Comparison of ENCODE assay signal across 11 cellular contexts in the genomic region with DNA sequence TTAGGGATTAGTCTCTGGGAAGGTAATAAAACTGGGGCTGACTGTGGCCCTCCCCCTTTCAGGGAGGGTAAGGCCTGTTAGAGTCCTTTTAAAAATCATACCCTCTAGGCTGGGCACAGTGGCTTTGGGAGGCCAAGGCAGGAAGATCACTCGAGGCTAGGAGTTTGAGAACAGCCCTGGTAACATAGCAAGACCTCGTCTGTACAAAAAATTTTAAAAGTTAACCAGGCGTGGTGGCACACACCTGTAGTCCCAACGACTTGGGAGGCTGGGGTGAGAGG.
A peak's percentile ranks its signal among the peaks of the same experiment; 100 is the strongest.
DNase-seq lines count a peak whose midpoint lies in the region; ATAC-seq and TF ChIP-seq lines count a peak whose summit lies in the region.
"Had no signal": no experiment of that assay in that cellular context is flagged by ENCODE, and none has a peak within 500 bp of the region (broad histone marks: within the 10 kb centered on the region; RNA-seq: fewer than 3 reads in every experiment).

No MANE protein-coding gene starts in this region.

- no peak for ATAC-seq in CD4-positive, CD25-positive, alpha-beta regulatory T cell (ENCODE audit: low read depth in 2 of 2)
- ATAC-seq in GM18520 (IDR thresholded peaks at IDR 0.05; ENCODE audit: unreplicated experiment) (no peak), GM21717 (IDR thresholded peaks at IDR 0.05; ENCODE audit: unreplicated experiment) (no peak)
- ATAC-seq: stimulated activated naive CD8-positive, alpha-beta T cell treated with anti-CD3 and anti-CD28 coated beads, Interleukin-15, amount 100 ng/mL, for 72 hours had no signal

- peaks cover 0 to 9% (median 4%) of the 10 kb centered on the region in 4 donors for H3K4me1 Mint-ChIP-seq in CD4-positive, CD25-positive, alpha-beta regulatory T cell
- H3K4me1 Mint-ChIP-seq in HFFc6 (ENCODE audit: low read depth): peaks cover 68% of the 10 kb centered on the region
- H3K4me1 Mint-ChIP-seq in osteocyte (ENCODE audit: unreplicated experiment): peaks cover 54% of the 10 kb centered on the region

- no peaks in the 10 kb centered on the region for H3K9me3 Mint-ChIP-seq in CD4-positive, CD25-positive, alpha-beta regulatory T cell
- H3K9me3 Mint-ChIP-seq in HFFc6: no peaks in the 10 kb centered on the region
- no peaks in the 10 kb centered on the region for H3K9me3 Mint-ChIP-seq in osteocyte (ENCODE audit: unreplicated experiment)
- H3K9me3 Mint-ChIP-seq: stimulated activated naive CD8-positive, alpha-beta T cell treated with anti-CD3 and anti-CD28 coated beads, Interleukin-15, amount 100 ng/mL, for 72 hours had no signal

- DNase-seq in CD4-positive, CD25-positive, alpha-beta regulatory T cell: no peak
- no peak for DNase-seq in HFFc6
- DNase-seq in osteocyte (ENCODE audit: extremely low spot score, unreplicated experiment): no peak
- DNase-seq in C1 segment of cervical spinal cord (lab: John Stamatoyannopoulos, UW): no peak
- DNase-seq in 8988T: no peak
- DNase-seq: amniotic stem cell; NCI-H2029 treated with DMSO at 0.1 percent for 48 hours; stimulated activated naive CD8-positive, alpha-beta T cell treated with anti-CD3 and anti-CD28 coated beads, Interleukin-15, amount 100 ng/mL, for 72 hours had no signal

- TF ChIP-seq CTCF in HFFc6 (IDR thresholded peaks at IDR 0.05) (no peak), osteocyte (IDR thresholded peaks at IDR 0.05) (no peak)

- no peaks in the 10 kb centered on the region for H3K27me3 Mint-ChIP-seq in CD4-positive, CD25-positive, alpha-beta regulatory T cell
- H3K27me3 Mint-ChIP-seq in HFFc6 (ENCODE audit: insufficient read depth) (peaks cover 2% of the 10 kb centered on the region), osteocyte (ENCODE audit: unreplicated experiment) (no peaks in the 10 kb centered on the region)
- H3K27me3 Mint-ChIP-seq: stimulated activated naive CD8-positive, alpha-beta T cell treated with anti-CD3 and anti-CD28 coated beads, Interleukin-15, amount 100 ng/mL, for 72 hours had no signal

- peaks cover 86% of the 10 kb centered on the region for H3K36me3 ChIP-seq in CD4-positive, CD25-positive, alpha-beta regulatory T cell (ENCODE audit: control insufficient read depth, insufficient read depth, low read length)

- H3K36me3 Mint-ChIP-seq in CD4-positive, CD25-positive, alpha-beta regulatory T cell: peaks cover 19% of the 10 kb centered on the region
- H3K36me3 Mint-ChIP-seq in HFFc6 (ENCODE audit: low read depth): peaks cover 27% of the 10 kb centered on the region
- H3K36me3 Mint-ChIP-seq in osteocyte (ENCODE audit: unreplicated experiment): peaks cover 10% of the 10 kb centered on the region

- no peaks in the 10 kb centered on the region for H3K9me3 ChIP-seq in CD4-positive, CD25-positive, alpha-beta regulatory T cell (ENCODE audit: control insufficient read depth in 2 of 2, low read length in 2 of 2)

- H3K27ac ChIP-seq in CD4-positive, CD25-positive, alpha-beta regulatory T cell (ENCODE audit: insufficient read depth, low read length, poor library complexity, severe bottlenecking): no peak overlapping the region
- peak overlapping the region; percentile 31 for H3K27ac ChIP-seq in cingulate gyrus (ENCODE audit: low read depth, low read length)

- no peaks in the 10 kb centered on the region for H3K4me1 ChIP-seq in CD4-positive, CD25-positive, alpha-beta regulatory T cell (ENCODE audit: control insufficient read depth, insufficient read depth, low read length, poor library complexity, severe bottlenecking)

- H3K4me3 ChIP-seq in CD4-positive, CD25-positive, alpha-beta regulatory T cell (ENCODE audit: low read depth, low read length): no peak overlapping the region

- H3K27me3 ChIP-seq in CD4-positive, CD25-positive, alpha-beta regulatory T cell (ENCODE audit: control insufficient read depth, insufficient read depth, low read length): no peaks in the 10 kb centered on the region

- H3K4me3 Mint-ChIP-seq in CD4-positive, CD25-positive, alpha-beta regulatory T cell: no peak overlapping the region
- H3K4me3 Mint-ChIP-seq in HFFc6 (no peak overlapping the region), osteocyte (ENCODE audit: unreplicated experiment) (no peak overlapping the region)
- H3K4me3 Mint-ChIP-seq: stimulated activated naive CD8-positive, alpha-beta T cell treated with anti-CD3 and anti-CD28 coated beads, Interleukin-15, amount 100 ng/mL, for 72 hours had no signal

- peak overlapping the region; percentile 56 to 88 (median 71) for H3K27ac Mint-ChIP-seq in CD4-positive, CD25-positive, alpha-beta regulatory T cell
- H3K27ac Mint-ChIP-seq in HFFc6: peak overlapping the region; percentile 100
- H3K27ac Mint-ChIP-seq in osteocyte (ENCODE audit: unreplicated experiment): peak overlapping the region; percentile 63
